ENCODE assay signal across 2 cellular contexts in genomic region chr19:35558400-35559280, GRCh38.
TF ChIP-seq lines count a peak whose summit lies in the region.

No MANE protein-coding gene starts in this region.

TF ChIP-seq in GM12891, 5 proteins besides CTCF, POLR2A, EP300 and RAD21:
- TF ChIP-seq SPI1 (IDR thresholded peaks at IDR 0.05; ENCODE audit: low read depth, low read length): no peak
- no peak for TF ChIP-seq PAX5 (IDR thresholded peaks at IDR 0.05; ENCODE audit: insufficient read depth, low read length, severe bottlenecking)
- TF ChIP-seq POU2F2 (IDR thresholded peaks at IDR 0.05; ENCODE audit: low read depth, low read length): no peak
- TF ChIP-seq POLR2AphosphoS5 (IDR thresholded peaks at IDR 0.05; ENCODE audit: low read depth, low read length): no peak
- no peak for TF ChIP-seq TAF1 (IDR thresholded peaks at IDR 0.05; ENCODE audit: low read depth, low read length)

TF ChIP-seq in IMR-90, 13 proteins besides CTCF, POLR2A, EP300 and RAD21:
- TF ChIP-seq, protein P1, sequence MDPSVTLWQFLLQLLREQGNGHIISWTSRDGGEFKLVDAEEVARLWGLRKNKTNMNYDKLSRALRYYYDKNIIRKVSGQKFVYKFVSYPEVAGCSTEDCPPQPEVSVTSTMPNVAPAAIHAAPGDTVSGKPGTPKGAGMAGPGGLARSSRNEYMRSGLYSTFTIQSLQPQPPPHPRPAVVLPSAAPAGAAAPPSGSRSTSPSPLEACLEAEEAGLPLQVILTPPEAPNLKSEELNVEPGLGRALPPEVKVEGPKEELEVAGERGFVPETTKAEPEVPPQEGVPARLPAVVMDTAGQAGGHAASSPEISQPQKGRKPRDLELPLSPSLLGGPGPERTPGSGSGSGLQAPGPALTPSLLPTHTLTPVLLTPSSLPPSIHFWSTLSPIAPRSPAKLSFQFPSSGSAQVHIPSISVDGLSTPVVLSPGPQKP (IDR thresholded peaks at IDR 0.05; ENCODE audit: borderline replicate concordance, low read depth, low read length): no peak
